Comparison of ENCODE assay signal across 22 cellular contexts in the genomic region with DNA sequence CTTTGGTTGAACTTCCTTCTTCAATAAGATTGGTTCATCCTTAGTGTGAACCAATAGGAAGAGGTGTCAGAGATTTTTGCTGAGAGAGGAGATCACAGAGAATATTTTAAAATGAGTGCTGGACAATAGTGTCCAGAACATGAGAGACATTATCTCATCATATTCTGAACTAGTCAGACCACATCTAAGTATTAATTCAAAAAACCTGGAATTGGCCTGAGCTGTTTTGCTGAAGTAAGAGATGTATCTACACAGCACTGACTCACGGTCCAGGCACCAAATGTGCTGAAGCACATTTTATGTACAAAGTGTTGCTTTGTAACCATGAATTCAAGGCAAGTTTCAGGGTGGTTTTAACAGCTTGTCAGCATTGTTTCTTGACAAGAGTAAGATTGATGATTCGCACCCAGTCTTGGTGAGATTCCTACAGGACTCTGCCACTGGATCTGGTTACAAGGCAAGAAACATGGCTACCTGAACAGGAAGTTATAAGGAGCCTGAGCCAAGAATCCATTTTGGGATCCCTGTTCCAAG.
A peak's percentile ranks its signal among the peaks of the same experiment; 100 is the strongest.
DNase-seq lines count a peak whose midpoint lies in the region; ATAC-seq, FAIRE-seq and TF ChIP-seq lines count a peak whose summit lies in the region.
"Had no signal": no experiment of that assay in that cellular context is flagged by ENCODE, and none has a peak within 500 bp of the region (broad histone marks: within the 10 kb centered on the region; RNA-seq: fewer than 3 reads in every experiment).

No MANE protein-coding gene starts in this region.

- H3K27ac ChIP-seq in foreskin keratinocyte (no peak overlapping the region), SK-N-SH (ENCODE audit: low read depth in 2 of 2, low read length in 1 of 2) (no peak overlapping the region)
- H3K27ac ChIP-seq: GM23248 had no signal

- peak; percentile 9 for ATAC-seq in foreskin keratinocyte

- H3K36me3 ChIP-seq in bronchial epithelial cell (ENCODE audit: control insufficient read depth, insufficient read depth, low read length) (no peaks in the 10 kb centered on the region), SK-N-SH (replicated peaks in 1 of 2; ENCODE audit: control insufficient read depth in 1 of 2, insufficient read depth in 2 of 2, low read length in 1 of 2) (no peaks in the 10 kb centered on the region)
- H3K36me3 ChIP-seq: BE2C, HAP-1 had no signal

- no peak overlapping the region for H3K4me3 ChIP-seq in bronchial epithelial cell (ENCODE audit: low read depth, low read length)
- no peak overlapping the region for H3K4me3 ChIP-seq in SK-N-SH (ENCODE audit: low read depth in 2 of 2, low read length in 1 of 2)
- H3K4me3 ChIP-seq: GM23248, HAP-1 had no signal

- no peak overlapping the region for H3K9ac ChIP-seq in SK-N-SH
- H3K9ac ChIP-seq: GM23248 had no signal

- no peaks in the 10 kb centered on the region for H3K9me3 ChIP-seq in SK-N-SH
- H3K9me3 ChIP-seq: BE2C, HAP-1 had no signal

- no peak for FAIRE-seq in bronchial epithelial cell (lab: Jason Lieb, UNC)
- FAIRE-seq: A204.1, G401.6, GM12891, GM19239 had no signal

- H3K9me2 ChIP-seq in SK-N-SH, result no peaks in the 10 kb centered on the region

- H3F3A ChIP-seq in SK-N-SH (replicated peaks; ENCODE audit: insufficient read depth), result no peaks in the 10 kb centered on the region

- WGBS in SK-N-SH (ENCODE audit: low lambda C conversion rate), result 7% methylated on average over 2 of the region's 2 CpGs

- no peaks in the 10 kb centered on the region for H3K4me1 ChIP-seq in foreskin keratinocyte
- no peaks in the 10 kb centered on the region for H3K4me1 ChIP-seq in SK-N-SH (ENCODE audit: control insufficient read depth in 1 of 2, insufficient read depth in 2 of 2, low read depth in 1 of 2, low read length in 1 of 2)
- H3K4me1 ChIP-seq: BE2C, HAP-1 had no signal

- POLR2A ChIA-PET in SK-N-SH (lab: Yijun Ruan, JAX), result no interaction called here

- peak; percentile 89 for DNase-seq in NCI-H226
- peak; percentile 78 for DNase-seq in bronchial epithelial cell (ENCODE audit: low read depth)
- no peak for DNase-seq in foreskin keratinocyte
- no peak for DNase-seq in NCI-H774 (lab: John Stamatoyannopoulos, UW)
- no peak for DNase-seq in LoVo (ENCODE audit: low spot score)
- no peak for DNase-seq in SK-N-SH
- DNase-seq: ACHN; BE2C; C1 segment of cervical spinal cord; CD4-positive, CD25-positive, alpha-beta regulatory T cell; CD8-positive, alpha-beta memory T cell; COR-L47; DMS 273 treated with DMSO at 0.1 percent for 48 hours; DMS53; DND-41; EL; GM23248 had no signal

- H3K79me2 ChIP-seq in SK-N-SH (ENCODE audit: insufficient read depth), result no peaks in the 10 kb centered on the region

- H3K27me3 ChIP-seq in bronchial epithelial cell (ENCODE audit: control insufficient read depth, insufficient read depth, low read length) (no peaks in the 10 kb centered on the region), foreskin keratinocyte (no peaks in the 10 kb centered on the region), SK-N-SH (ENCODE audit: insufficient read depth) (no peaks in the 10 kb centered on the region)
- H3K27me3 ChIP-seq: BE2C had no signal

- no peaks in the 10 kb centered on the region for H4K20me1 ChIP-seq in SK-N-SH (ENCODE audit: insufficient read depth)

- CTCF ChIA-PET in SK-N-SH (lab: Yijun Ruan, JAX), result no interaction called here

- H3K4me2 ChIP-seq in SK-N-SH, result no peak overlapping the region

- TF ChIP-seq EP300 in SK-N-SH (IDR thresholded peaks at IDR 0.05; ENCODE audit: borderline replicate concordance in 1 of 2, low read depth in 1 of 2, low read length in 1 of 2), result no peak

- TF ChIP-seq RAD21 in SK-N-SH (IDR thresholded peaks at IDR 0.05; ENCODE audit: low read length), result no peak

- TF ChIP-seq CTCF in bronchial epithelial cell (IDR thresholded peaks at IDR 0.05; ENCODE audit: insufficient read depth, low read length, severe bottlenecking), result no peak
- no peak for TF ChIP-seq CTCF in foreskin keratinocyte (conservative IDR thresholded peaks at IDR 0.05)
- no peak for TF ChIP-seq CTCF in SK-N-SH (IDR thresholded peaks at IDR 0.05)

- no peak overlapping the region for H2AFZ ChIP-seq in SK-N-SH (ENCODE audit: low read depth)
- H2AFZ ChIP-seq: GM23248 had no signal

TF ChIP-seq in SK-N-SH, 30 proteins besides CTCF, POLR2A, EP300 and RAD21:
- TF ChIP-seq FOSL2 (IDR thresholded peaks at IDR 0.05; ENCODE audit: borderline replicate concordance, low read depth) (no peak), SMC3 (IDR thresholded peaks at IDR 0.05; ENCODE audit: low read depth, low read length) (no peak), JUND (IDR thresholded peaks at IDR 0.05) (no peak), YY1 (IDR thresholded peaks at IDR 0.05; ENCODE audit: low read depth) (no peak), CHD2 (IDR thresholded peaks at IDR 0.05; ENCODE audit: low read length, partially characterized antibody) (no peak), RXRA (IDR thresholded peaks at IDR 0.05; ENCODE audit: borderline replicate concordance, low read depth) (no peak), EZH2phosphoT487 (IDR thresholded peaks at IDR 0.05; ENCODE audit: borderline replicate concordance, low read depth) (no peak)

Comparison
In these comparisons a context has a peak if more than half of its experiments do, and no peak if none do; other contexts are left out.
1. DNase-seq: peak in NCI-H226 (single experiment) and bronchial epithelial cell (single experiment); none in foreskin keratinocyte (0 of 2), NCI-H774 (single experiment), LoVo (single experiment) and SK-N-SH (single experiment).